In the genomic region with DNA sequence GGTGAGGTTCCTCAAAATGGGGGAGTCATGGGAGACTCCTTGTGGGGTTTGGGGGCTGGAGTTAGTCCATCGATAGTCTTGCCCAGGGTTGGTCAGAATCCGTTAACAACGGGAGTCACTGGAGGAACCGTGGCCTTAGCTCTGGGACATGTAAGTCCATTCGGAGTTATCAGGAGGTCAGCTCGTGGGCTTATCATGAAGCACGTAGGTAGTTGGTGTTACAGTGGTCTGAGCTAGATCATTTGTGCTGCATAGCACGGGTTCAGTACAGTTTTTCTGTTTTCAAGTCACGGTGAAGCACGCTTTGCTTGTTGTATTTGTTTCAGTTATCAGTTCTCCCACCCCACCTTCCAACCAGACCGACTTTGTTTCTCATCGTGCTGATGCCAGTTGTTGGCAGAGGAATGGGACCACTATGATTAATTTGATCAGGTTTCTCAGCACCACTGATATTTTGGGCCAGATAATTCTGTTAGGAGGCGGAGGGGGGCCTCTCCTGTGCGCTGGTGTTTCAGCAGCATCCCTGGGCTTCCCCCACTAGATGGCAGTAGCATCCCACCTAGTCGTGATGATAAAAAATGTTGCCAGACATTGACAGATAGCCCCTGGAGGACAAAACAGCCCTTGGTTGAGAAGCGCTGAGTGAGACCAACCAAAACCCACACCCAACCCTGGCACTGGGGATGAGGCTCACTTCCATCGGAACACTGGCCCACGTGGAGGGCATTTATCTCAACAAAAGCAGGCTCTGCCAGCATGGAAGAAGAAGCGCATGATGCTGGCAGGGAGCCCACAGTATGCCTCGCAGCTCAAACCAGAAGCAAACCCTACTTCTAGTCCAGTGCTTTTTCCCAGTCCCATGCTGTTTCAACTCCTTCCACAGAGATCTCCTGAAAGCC, we compare ENCODE assay signal across 8 cellular contexts. TPM values are rescaled to one million over a fixed set of nuclear protein-coding genes. Genes with fewer than 3 reads are reported as not detected.
A peak's percentile ranks its signal among the peaks of the same experiment; 100 is the strongest.
DNase-seq lines count a peak whose midpoint lies in the region; ATAC-seq and TF ChIP-seq lines count a peak whose summit lies in the region.

No MANE protein-coding gene starts in this region.

- no peak for TF ChIP-seq POLR2A in upper lobe of left lung (IDR thresholded peaks at IDR 0.05)

- 46 to 51% methylated on average over 17 to 20 of the region's 20 CpGs for WGBS in upper lobe of left lung, 2 donors

- no peaks in the 10 kb centered on the region; the same call in 1 of the 2 replicates for H3K79me2 ChIP-seq in SU-DHL-6 (ENCODE audit: insufficient read depth, low read length)

- no peak overlapping the region for H3K27ac ChIP-seq in 22Rv1
- H3K27ac ChIP-seq in SU-DHL-6 (ENCODE audit: low read depth, low read length), result no peak overlapping the region
- H3K27ac ChIP-seq in upper lobe of left lung, result peak overlapping the region in 1 of 4 donors; percentile 95

- H3K27me3 ChIP-seq in SU-DHL-6 (ENCODE audit: low read length) (no peaks in the 10 kb centered on the region), upper lobe of left lung (no peaks in the 10 kb centered on the region)

- H3K27ac Mint-ChIP-seq in activated naive CD8-positive, alpha-beta T cell treated with anti-CD3 and anti-CD28 coated beads, Interleukin-2, amount 50 U/mL, for 24 hours, result no peak overlapping the region
- H3K27ac Mint-ChIP-seq in progenitor cell of endocrine pancreas, result no peak overlapping the region

- H3K4me1 Mint-ChIP-seq in activated naive CD8-positive, alpha-beta T cell treated with anti-CD3 and anti-CD28 coated beads, Interleukin-2, amount 50 U/mL, for 24 hours, result peaks cover 38% of the 10 kb centered on the region
- peaks cover 15% of the 10 kb centered on the region for H3K4me1 Mint-ChIP-seq in progenitor cell of endocrine pancreas (ENCODE audit: low read depth)

- no peak overlapping the region for H3K4me3 Mint-ChIP-seq in activated naive CD8-positive, alpha-beta T cell treated with anti-CD3 and anti-CD28 coated beads, Interleukin-2, amount 50 U/mL, for 24 hours
- H3K4me3 Mint-ChIP-seq in progenitor cell of endocrine pancreas (ENCODE audit: low read depth), result peak overlapping the region; percentile 35

- intact Hi-C loops in cardiac septum (cut with DNase I), result loop anchor here (1.0 to 5.0 kb wide), 3 partner anchors 71 to 403 kb away; no protein-coding TSS in a partner anchor

- H3K36me3 ChIP-seq in SU-DHL-6 (ENCODE audit: low read length) (no peaks in the 10 kb centered on the region), upper lobe of left lung (no peaks in the 10 kb centered on the region)

- in situ Hi-C loops in GM13977 (cut with MboI; ENCODE audit: low pct_unique_long_range_greater_than_20kb, low sequenced_read_pairs, unreplicated experiment), result loop anchor here (5.0 to 25.0 kb wide), 3 partner anchors 68 to 418 kb away; a partner anchor contains a TSS

- no peaks in the 10 kb centered on the region for H3K9me3 Mint-ChIP-seq in activated naive CD8-positive, alpha-beta T cell treated with anti-CD3 and anti-CD28 coated beads, Interleukin-2, amount 50 U/mL, for 24 hours
- H3K9me3 Mint-ChIP-seq in progenitor cell of endocrine pancreas (ENCODE audit: low read depth), result no peaks in the 10 kb centered on the region

- no peaks in the 10 kb centered on the region for H3K9me3 ChIP-seq in SU-DHL-6 (ENCODE audit: insufficient read depth, low read length)
- H3K9me3 ChIP-seq in upper lobe of left lung, result no peaks in the 10 kb centered on the region

- H3K4me3 ChIP-seq in SU-DHL-6 (ENCODE audit: insufficient read depth, low read length, poor library complexity, severe bottlenecking), result no peak overlapping the region
- peak overlapping the region in 1 of 4 donors; percentile 11 for H3K4me3 ChIP-seq in upper lobe of left lung

- peak; percentile 12 for ATAC-seq in activated naive CD8-positive, alpha-beta T cell treated with anti-CD3 and anti-CD28 coated beads, Interleukin-2, amount 50 U/mL, for 24 hours
- peak; percentile 71 to 73 for ATAC-seq in upper lobe of left lung (ENCODE audit: low FRiP score in 2 of 2)

- no peaks in the 10 kb centered on the region for H3F3A ChIP-seq in SU-DHL-6 (ENCODE audit: insufficient read depth)

- H3K36me3 Mint-ChIP-seq in activated naive CD8-positive, alpha-beta T cell treated with anti-CD3 and anti-CD28 coated beads, Interleukin-2, amount 50 U/mL, for 24 hours (ENCODE audit: low read depth), result peaks cover 4% of the 10 kb centered on the region
- H3K36me3 Mint-ChIP-seq in progenitor cell of endocrine pancreas (ENCODE audit: insufficient read depth), result peaks cover 2% of the 10 kb centered on the region

- no peak overlapping the region for H3K9ac ChIP-seq in SU-DHL-6 (ENCODE audit: low read length)

- TF ChIP-seq EP300 in upper lobe of left lung (IDR thresholded peaks at IDR 0.05), result no peak

- H3K4me2 ChIP-seq in SU-DHL-6 (ENCODE audit: low read depth, low read length, poor library complexity, severe bottlenecking), result no peak overlapping the region

- no peaks in the 10 kb centered on the region for H4K20me1 ChIP-seq in SU-DHL-6 (ENCODE audit: low read depth, low read length)

- peak; percentile 81 for DNase-seq in GM13977 (ENCODE audit: low spot score)
- peak; percentile 92 for DNase-seq in NAMALWA (ENCODE audit: low spot score)
- peak; percentile 83 for DNase-seq in activated naive CD8-positive, alpha-beta T cell treated with anti-CD3 and anti-CD28 coated beads, Interleukin-2, amount 50 U/mL, for 24 hours
- peak; percentile 87 for DNase-seq in cardiac septum (ENCODE audit: low spot score)
- peak; percentile 72 for DNase-seq in progenitor cell of endocrine pancreas (ENCODE audit: low spot score, unreplicated experiment)
- peak in 1 of 2 donors; percentile 75 for DNase-seq in upper lobe of left lung

- no peaks in the 10 kb centered on the region for H3K9me2 ChIP-seq in SU-DHL-6 (replicated peaks; ENCODE audit: insufficient read depth, low read length)

- peaks cover 25 to 36% (median 31%) of the 10 kb centered on the region in 4 donors for H3K4me1 ChIP-seq in upper lobe of left lung

- no peaks in the 10 kb centered on the region for H3K27me3 Mint-ChIP-seq in activated naive CD8-positive, alpha-beta T cell treated with anti-CD3 and anti-CD28 coated beads, Interleukin-2, amount 50 U/mL, for 24 hours
- H3K27me3 Mint-ChIP-seq in progenitor cell of endocrine pancreas, result peaks cover 37% of the 10 kb centered on the region

- H2AFZ ChIP-seq in SU-DHL-6 (ENCODE audit: low read depth, low read length, severe bottlenecking), result no peak overlapping the region

- peak; percentile 86 for TF ChIP-seq CTCF in 22Rv1 (IDR thresholded peaks at IDR 0.05)
- TF ChIP-seq CTCF in GM13977 (IDR thresholded peaks at IDR 0.05; ENCODE audit: extremely low read depth, insufficient read depth, missing control alignments), result peak; percentile 87
- peak; percentile 87 for TF ChIP-seq CTCF in SU-DHL-6 (IDR thresholded peaks at IDR 0.05; ENCODE audit: insufficient read depth, low read length, poor library complexity, severe bottlenecking)
- TF ChIP-seq CTCF in progenitor cell of endocrine pancreas (IDR thresholded peaks at IDR 0.05; ENCODE audit: unreplicated experiment), result peak; percentile 89
- peak; percentile 90 to 94 (median 92) for TF ChIP-seq CTCF in upper lobe of left lung (IDR thresholded peaks at IDR 0.05)

RNA-seq across cellular contexts. Expression of a gene that starts 2.2 kb away (rescaled TPM):
- total RNA-seq in cardiac septum (28.2 TPM), progenitor cell of endocrine pancreas (81.0 and 81.3 TPM in 2 replicates), upper lobe of left lung (10 to 100 TPM; 31.4 to 80.1 (median 55.5) TPM)

RNA-seq across cellular contexts. Expression of a gene that starts 45.6 kb away (rescaled TPM):
- total RNA-seq in cardiac septum (1.6 TPM), progenitor cell of endocrine pancreas (not detected in 2 replicates), upper lobe of left lung (10 to 100 TPM in 5 of 6 donors, not detected in 1; 13.7 to 28.3 (median 15.4) TPM)
